Comparison of ENCODE assay signal across 9 cellular contexts in genomic region chr14:64937821-64938193, GRCh38. TPM values are rescaled to one million over a fixed set of nuclear protein-coding genes. Genes with fewer than 3 reads are reported as not detected.
DNase-seq lines count a peak whose midpoint lies in the region; ATAC-seq and TF ChIP-seq lines count a peak whose summit lies in the region.
"Had no signal": no experiment of that assay in that cellular context is flagged by ENCODE, and none has a peak within 500 bp of the region (broad histone marks: within the 10 kb centered on the region; RNA-seq: fewer than 3 reads in every experiment).

No MANE protein-coding gene starts in this region.

- no peaks in the 10 kb centered on the region for H3K27me3 ChIP-seq in WERI-Rb-1 (ENCODE audit: insufficient read depth, low read depth, severe bottlenecking)

- H3K9me3 ChIP-seq in WERI-Rb-1 (ENCODE audit: severe bottlenecking), result no peaks in the 10 kb centered on the region

- intact Hi-C loops in left ventricle myocardium superior (cut with micrococcal nuclease), result no loop called here

- H3K27ac Mint-ChIP-seq in activated naive CD4-positive, alpha-beta T cell treated with anti-CD3 and anti-CD28 coated beads, Interleukin-2, amount 10 ng/mL, durations not matched to agents 7 days and 5 days, result peak overlapping the region; percentile 74
- peak overlapping the region; percentile 83 for H3K27ac Mint-ChIP-seq in type B pancreatic cell

- 0 out of 2 replicates have a peak, but pooled peaks have one; percentile 29 for TF ChIP-seq CTCF in WERI-Rb-1 (IDR thresholded peaks at IDR 0.05; ENCODE audit: low read depth, low read length)
- TF ChIP-seq CTCF in type B pancreatic cell (conservative IDR thresholded peaks at IDR 0.05), result peak; percentile 54

- peak; percentile 39 for ATAC-seq in left ventricle myocardium superior
- no peak for ATAC-seq in HG03439 (IDR thresholded peaks at IDR 0.05; ENCODE audit: unreplicated experiment)

- CTCF ChIA-PET in activated naive CD4-positive, alpha-beta T cell treated with anti-CD3 and anti-CD28 coated beads, Interleukin-2, amount 10 ng/mL, durations not matched to agents 7 days and 5 days (lab: Charles Lee), result interaction anchor here (2.0 kb wide), 1 partner anchor 47 kb away, joined by 9 read pairs; no protein-coding TSS in a partner anchor

- no peak for DNase-seq in activated naive CD4-positive, alpha-beta T cell treated with anti-CD3 and anti-CD28 coated beads, Interleukin-2, amount 10 ng/mL, durations not matched to agents 7 days and 5 days
- DNase-seq in activated naive CD4-positive, alpha-beta T cell treated with anti-CD3 and anti-CD28 coated beads, Interleukin-2, amount 50 U/mL, for 16 hours, result no peak
- DNase-seq in WERI-Rb-1, result no peak
- no peak for DNase-seq in left ventricle myocardium superior
- no peak for DNase-seq in type B pancreatic cell (ENCODE audit: extremely low spot score, unreplicated experiment)
- no peak for DNase-seq in activated gamma-delta T cell (lab: John Stamatoyannopoulos, UW)
- no peak for DNase-seq in NCI-H1092 (lab: John Stamatoyannopoulos, UW)
- DNase-seq: EL had no signal

- peaks cover 29% of the 10 kb centered on the region for H3K4me1 Mint-ChIP-seq in activated naive CD4-positive, alpha-beta T cell treated with anti-CD3 and anti-CD28 coated beads, Interleukin-2, amount 10 ng/mL, durations not matched to agents 7 days and 5 days
- peaks cover 45% of the 10 kb centered on the region for H3K4me1 Mint-ChIP-seq in type B pancreatic cell (ENCODE audit: unreplicated experiment)

- H3K27me3 Mint-ChIP-seq in activated naive CD4-positive, alpha-beta T cell treated with anti-CD3 and anti-CD28 coated beads, Interleukin-2, amount 10 ng/mL, durations not matched to agents 7 days and 5 days, result no peaks in the 10 kb centered on the region
- H3K27me3 Mint-ChIP-seq in type B pancreatic cell, result no peaks in the 10 kb centered on the region

- H3K36me3 Mint-ChIP-seq in activated naive CD4-positive, alpha-beta T cell treated with anti-CD3 and anti-CD28 coated beads, Interleukin-2, amount 10 ng/mL, durations not matched to agents 7 days and 5 days, result peaks cover 44% of the 10 kb centered on the region
- peaks cover 32% of the 10 kb centered on the region for H3K36me3 Mint-ChIP-seq in type B pancreatic cell

- H3K27ac ChIP-seq in WERI-Rb-1, result no peak overlapping the region

- no peaks in the 10 kb centered on the region; the same call in none of the 2 replicates for H3K36me3 ChIP-seq in WERI-Rb-1

- H3K9me3 Mint-ChIP-seq in activated naive CD4-positive, alpha-beta T cell treated with anti-CD3 and anti-CD28 coated beads, Interleukin-2, amount 10 ng/mL, durations not matched to agents 7 days and 5 days, result no peaks in the 10 kb centered on the region
- H3K9me3 Mint-ChIP-seq in type B pancreatic cell, result no peaks in the 10 kb centered on the region

- H3K4me3 Mint-ChIP-seq in activated naive CD4-positive, alpha-beta T cell treated with anti-CD3 and anti-CD28 coated beads, Interleukin-2, amount 10 ng/mL, durations not matched to agents 7 days and 5 days, result no peak overlapping the region
- no peak overlapping the region for H3K4me3 Mint-ChIP-seq in type B pancreatic cell

- no peak overlapping the region for H3K4me3 ChIP-seq in WERI-Rb-1 (ENCODE audit: low read depth, low read length)

RNA-seq across cellular contexts. Expression of gene GPX2, which starts 4.7 kb away (rescaled TPM):
- total RNA-seq in left ventricle myocardium superior (not detected), type B pancreatic cell (ENCODE audit: low replicate concordance) (39.2 and 69.7 TPM in 2 replicates)

RNA-seq across cellular contexts. Expression of gene CHURC1, which starts 23.6 kb away (rescaled TPM):
- 91.3 TPM for total RNA-seq in left ventricle myocardium superior
- total RNA-seq in type B pancreatic cell (ENCODE audit: low replicate concordance), result 40.0 and 45.3 TPM in 2 replicates

RNA-seq across cellular contexts. Expression of gene RAB15, which starts 34.3 kb away (rescaled TPM):
- total RNA-seq in left ventricle myocardium superior (9.0 TPM), type B pancreatic cell (ENCODE audit: low replicate concordance) (31.4 and 55.6 TPM in 2 replicates)

RNA-seq across cellular contexts. Expression of gene FNTB, which starts 48.9 kb away (rescaled TPM):
- total RNA-seq in left ventricle myocardium superior (18.1 TPM), type B pancreatic cell (ENCODE audit: low replicate concordance) (30.1 and 31.2 TPM in 2 replicates)

RNA-seq across cellular contexts. Expression of gene SPTB, which starts 58.1 kb away (rescaled TPM):
- 93.1 TPM for total RNA-seq in left ventricle myocardium superior
- total RNA-seq in type B pancreatic cell (ENCODE audit: low replicate concordance), result 3.8 and 5.0 TPM in 2 replicates

Comparison
In these comparisons a context has a peak if more than half of its experiments do, and no peak if none do; other contexts are left out.
1. RNA of gene GPX2, which starts 4.7 kb away (total RNA-seq): 39.2 to 69.7 TPM in type B pancreatic cell; not detected in left ventricle myocardium superior (single experiment); every median in the first group is over 10 times any median in the second.